Comparison of ENCODE assay signal across 13 cellular contexts in genomic region chr4:121510260-121510942, GRCh38.
DNase-seq lines count a peak whose midpoint lies in the region; ATAC-seq and TF ChIP-seq lines count a peak whose summit lies in the region.
"Had no signal": no experiment of that assay in that cellular context is flagged by ENCODE, and none has a peak within 500 bp of the region (broad histone marks: within the 10 kb centered on the region; RNA-seq: fewer than 3 reads in every experiment).

No MANE protein-coding gene starts in this region.

- H3K4me1 Mint-ChIP-seq in activated CD8-positive, alpha-beta T cell treated with anti-CD3 and anti-CD28 coated beads for 36 hours (ENCODE audit: low read depth) = no peaks in the 10 kb centered on the region
- peaks cover 9% of the 10 kb centered on the region for H3K4me1 Mint-ChIP-seq in activated CD8-positive, alpha-beta T cell treated with anti-CD3 and anti-CD28 coated beads, Interleukin-2, amount 10 ng/mL, durations not matched to agents 7 days and 5 days (ENCODE audit: low read depth)
- no peaks in the 10 kb centered on the region for H3K4me1 Mint-ChIP-seq in CD4-positive, alpha-beta memory T cell
- H3K4me1 Mint-ChIP-seq: naive B cell had no signal

- ATAC-seq in activated CD8-positive, alpha-beta T cell treated with anti-CD3 and anti-CD28 coated beads for 36 hours = peak; percentile 47
- ATAC-seq in activated CD8-positive, alpha-beta T cell treated with anti-CD3 and anti-CD28 coated beads, Interleukin-2, amount 10 ng/mL, durations not matched to agents 7 days and 5 days = no peak
- ATAC-seq in GM21619 (IDR thresholded peaks at IDR 0.05; ENCODE audit: unreplicated experiment) = peak; percentile 77
- peak; percentile 61 for ATAC-seq in HG03108 (IDR thresholded peaks at IDR 0.05; ENCODE audit: unreplicated experiment)

- H3K27me3 Mint-ChIP-seq in activated CD8-positive, alpha-beta T cell treated with anti-CD3 and anti-CD28 coated beads for 36 hours = peaks cover 19% of the 10 kb centered on the region
- H3K27me3 Mint-ChIP-seq in activated CD8-positive, alpha-beta T cell treated with anti-CD3 and anti-CD28 coated beads, Interleukin-2, amount 10 ng/mL, durations not matched to agents 7 days and 5 days (ENCODE audit: low read depth) = peaks cover 8% of the 10 kb centered on the region
- peaks cover 13 to 15% of the 10 kb centered on the region in 2 donors for H3K27me3 Mint-ChIP-seq in CD4-positive, alpha-beta memory T cell

- no peaks in the 10 kb centered on the region for H3K9me3 ChIP-seq in uterus
- H3K9me3 ChIP-seq in CD4-positive, alpha-beta memory T cell (ENCODE audit: control insufficient read depth in 1 of 2, low read length in 2 of 2) = no peaks in the 10 kb centered on the region

- H3K36me3 Mint-ChIP-seq in activated CD8-positive, alpha-beta T cell treated with anti-CD3 and anti-CD28 coated beads for 36 hours (ENCODE audit: low read depth) = no peaks in the 10 kb centered on the region
- no peaks in the 10 kb centered on the region for H3K36me3 Mint-ChIP-seq in activated CD8-positive, alpha-beta T cell treated with anti-CD3 and anti-CD28 coated beads, Interleukin-2, amount 10 ng/mL, durations not matched to agents 7 days and 5 days (ENCODE audit: low read depth)
- H3K36me3 Mint-ChIP-seq in CD4-positive, alpha-beta memory T cell = no peaks in the 10 kb centered on the region
- H3K36me3 Mint-ChIP-seq: naive B cell had no signal

- intact Hi-C loops in activated CD8-positive, alpha-beta T cell treated with anti-CD3 and anti-CD28 coated beads for 36 hours (cut with micrococcal nuclease) = no loop called here
- intact Hi-C loops in uterus (cut with DNase I; ENCODE audit: low total_unique reads) = no loop called here
- intact Hi-C loops in CD4-positive, alpha-beta memory T cell (cut with micrococcal nuclease) = no loop called here

- H3K4me1 ChIP-seq in uterus = no peaks in the 10 kb centered on the region
- no peaks in the 10 kb centered on the region for H3K4me1 ChIP-seq in CD4-positive, alpha-beta memory T cell (ENCODE audit: insufficient read depth, low read length)

- no peak overlapping the region for H3K4me3 Mint-ChIP-seq in activated CD8-positive, alpha-beta T cell treated with anti-CD3 and anti-CD28 coated beads for 36 hours
- no peak overlapping the region for H3K4me3 Mint-ChIP-seq in activated CD8-positive, alpha-beta T cell treated with anti-CD3 and anti-CD28 coated beads, Interleukin-2, amount 10 ng/mL, durations not matched to agents 7 days and 5 days
- H3K4me3 Mint-ChIP-seq in CD4-positive, alpha-beta memory T cell = no peak overlapping the region
- H3K4me3 Mint-ChIP-seq: naive B cell had no signal

- TF ChIP-seq POLR2A in uterus (IDR thresholded peaks at IDR 0.05) = no peak

- no peak overlapping the region for H3K27ac Mint-ChIP-seq in activated CD8-positive, alpha-beta T cell treated with anti-CD3 and anti-CD28 coated beads for 36 hours
- H3K27ac Mint-ChIP-seq in activated CD8-positive, alpha-beta T cell treated with anti-CD3 and anti-CD28 coated beads, Interleukin-2, amount 10 ng/mL, durations not matched to agents 7 days and 5 days = no peak overlapping the region
- H3K27ac Mint-ChIP-seq in CD4-positive, alpha-beta memory T cell = no peak overlapping the region

- CTCF ChIA-PET in activated CD8-positive, alpha-beta T cell treated with anti-CD3 and anti-CD28 coated beads for 36 hours (lab: Charles Lee) = interaction anchor here (1.0 kb wide), 1 partner anchor 48 kb away, joined by 3 read pairs; no protein-coding TSS in a partner anchor
- CTCF ChIA-PET in activated CD8-positive, alpha-beta T cell treated with anti-CD3 and anti-CD28 coated beads, Interleukin-2, amount 10 ng/mL, durations not matched to agents 7 days and 5 days (lab: Charles Lee) = no interaction called here
- CTCF ChIA-PET in CD4-positive, alpha-beta memory T cell (lab: Charles Lee; ENCODE audit: partially characterized antibody) = interaction anchor here (1.0 kb wide), 1 partner anchor 48 kb away, joined by 3 read pairs; no protein-coding TSS in a partner anchor

- H3K36me3 ChIP-seq in uterus = no peaks in the 10 kb centered on the region
- H3K36me3 ChIP-seq in CD4-positive, alpha-beta memory T cell (ENCODE audit: insufficient read depth, low read length) = no peaks in the 10 kb centered on the region
- H3K36me3 ChIP-seq: cardiac muscle cell, WERI-Rb-1 had no signal

- no peaks in the 10 kb centered on the region for H3K27me3 ChIP-seq in uterus
- H3K27me3 ChIP-seq in CD4-positive, alpha-beta memory T cell (ENCODE audit: insufficient read depth, low read length) = no peaks in the 10 kb centered on the region
- H3K27me3 ChIP-seq: cardiac muscle cell had no signal

- no peak overlapping the region for H3K4me3 ChIP-seq in uterus
- no peak overlapping the region for H3K4me3 ChIP-seq in CD4-positive, alpha-beta memory T cell (ENCODE audit: low read length in 2 of 2)
- H3K4me3 ChIP-seq: cardiac muscle cell had no signal

- DNase-seq in activated CD8-positive, alpha-beta T cell treated with anti-CD3 and anti-CD28 coated beads for 36 hours = peak; percentile 4
- no peak for DNase-seq in activated CD8-positive, alpha-beta T cell treated with anti-CD3 and anti-CD28 coated beads, Interleukin-2, amount 10 ng/mL, durations not matched to agents 7 days and 5 days
- DNase-seq in glomerular visceral epithelial cell (ENCODE audit: extremely low spot score) (peak; percentile 18), uterus (no peak), COR-L47 (lab: John Stamatoyannopoulos, UW) (no peak)
- no peak for DNase-seq in CD4-positive, alpha-beta memory T cell
- DNase-seq: activated effector memory CD4-positive, alpha-beta T cell treated with Interleukin-2 at 50 U/mL for 16 hours; naive B cell; NCI-H446; WERI-Rb-1 had no signal

- H3K27ac ChIP-seq in uterus = no peak overlapping the region
- no peak overlapping the region for H3K27ac ChIP-seq in CD4-positive, alpha-beta memory T cell (ENCODE audit: low read depth, low read length)
- H3K27ac ChIP-seq: cardiac muscle cell, WERI-Rb-1 had no signal

- no peak for TF ChIP-seq CTCF in activated CD8-positive, alpha-beta T cell treated with anti-CD3 and anti-CD28 coated beads for 36 hours (IDR thresholded peaks at IDR 0.05)
- TF ChIP-seq CTCF in uterus (IDR thresholded peaks at IDR 0.05) = no peak

- no peaks in the 10 kb centered on the region for H3K9me3 Mint-ChIP-seq in activated CD8-positive, alpha-beta T cell treated with anti-CD3 and anti-CD28 coated beads for 36 hours
- H3K9me3 Mint-ChIP-seq in activated CD8-positive, alpha-beta T cell treated with anti-CD3 and anti-CD28 coated beads, Interleukin-2, amount 10 ng/mL, durations not matched to agents 7 days and 5 days (ENCODE audit: insufficient read depth) = no peaks in the 10 kb centered on the region
- H3K9me3 Mint-ChIP-seq in CD4-positive, alpha-beta memory T cell = no peaks in the 10 kb centered on the region

- POLR2A ChIA-PET in activated CD8-positive, alpha-beta T cell treated with anti-CD3 and anti-CD28 coated beads for 36 hours (lab: Charles Lee) = no interaction called here
- POLR2A ChIA-PET in activated CD8-positive, alpha-beta T cell treated with anti-CD3 and anti-CD28 coated beads, Interleukin-2, amount 10 ng/mL, durations not matched to agents 7 days and 5 days (lab: Charles Lee) = no interaction called here
- POLR2A ChIA-PET in CD4-positive, alpha-beta memory T cell (lab: Charles Lee; ENCODE audit: partially characterized antibody) = no interaction called here

Comparison
In these comparisons a context has a peak if more than half of its experiments do, and no peak if none do; other contexts are left out.
1. DNase-seq: peak in activated CD8-positive, alpha-beta T cell treated with anti-CD3 and anti-CD28 coated beads for 36 hours (single experiment) and glomerular visceral epithelial cell (single experiment); none in activated CD8-positive, alpha-beta T cell treated with anti-CD3 and anti-CD28 coated beads, Interleukin-2, amount 10 ng/mL, durations not matched to agents 7 days and 5 days (single experiment), uterus (0 of 2), CD4-positive, alpha-beta memory T cell (0 of 5) and COR-L47 (single experiment).